In genomic region chr12:65835256-65835655, GRCh38 we compare ENCODE assay signal across 15 cellular contexts. TPM values are rescaled to one million over a fixed set of nuclear protein-coding genes. Genes with fewer than 3 reads are reported as not detected.
"Had no signal": no experiment of that assay in that cellular context is flagged by ENCODE, and none has a peak within 500 bp of the region (broad histone marks: within the 10 kb centered on the region; RNA-seq: fewer than 3 reads in every experiment).

No MANE protein-coding gene starts in this region.

- H3K27me3 Mint-ChIP-seq: stimulated activated naive B cell treated with anti-CD40 and anti-IgM and Interleukin-4, amounts not matched to agents 10 μg/mL and 1 μg/mL and 100 μg/mL, for 72 hours had no signal

- ATAC-seq: natural killer cell treated with Interleukin-12 subunit alpha and Interleukin-12 subunit beta and Interleukin-15 and Interleukin-18, amount 100 ng/mL, for 72 hours; stimulated activated naive B cell treated with anti-CD40 and anti-IgM and Interleukin-4, amounts not matched to agents 10 μg/mL and 1 μg/mL and 100 μg/mL, for 72 hours had no signal

- H3K27ac Mint-ChIP-seq: activated CD4-positive, alpha-beta T cell treated with anti-CD3 and anti-CD28 coated beads, Interleukin-2, amount 10 ng/mL, durations not matched to agents 24 days and 14 days; activated naive CD8-positive, alpha-beta T cell treated with anti-CD3 and anti-CD28 coated beads, Interleukin-2, amount 10 ng/mL, durations not matched to agents 7 days and 5 days; natural killer cell treated with Interleukin-12 subunit alpha and Interleukin-12 subunit beta and Interleukin-15 and Interleukin-18, amount 100 ng/mL, for 72 hours; stimulated activated naive B cell treated with anti-CD40 and anti-IgM and Interleukin-4, amounts not matched to agents 10 μg/mL and 1 μg/mL and 100 μg/mL, for 72 hours; T-helper 2 cell treated with Interferon-gamma antibody and Interleukin-4, amounts not matched to agents 5 μg/mL and 100 μg/mL, for 36 hours had no signal

- DNase-seq: activated CD4-positive, alpha-beta T cell treated with anti-CD3 and anti-CD28 coated beads, Interleukin-2, amount 10 ng/mL, durations not matched to agents 24 days and 14 days; activated CD4-positive, CD25-positive, alpha-beta regulatory T cell; activated naive CD8-positive, alpha-beta T cell treated with anti-CD3 and anti-CD28 coated beads, Interleukin-2, amount 10 ng/mL, durations not matched to agents 7 days and 5 days; anterior cingulate cortex; erythroblast; hippocampal formation; kidney; left ventricle myocardium inferior; ovary; stimulated activated CD4-positive, alpha-beta T cell treated with anti-CD3 and anti-CD28 coated beads, Interleukin-4, amount 100 ng/mL, for 1 hour; stimulated activated naive B cell treated with anti-CD40 and anti-IgM and Interleukin-4, amounts not matched to agents 10 μg/mL and 1 μg/mL and 100 μg/mL, for 72 hours had no signal

- H3K36me3 ChIP-seq: left ventricle myocardium inferior, ovary, tibial nerve, vagina had no signal

- H3K9me3 Mint-ChIP-seq: activated CD4-positive, alpha-beta T cell treated with anti-CD3 and anti-CD28 coated beads, Interleukin-2, amount 10 ng/mL, durations not matched to agents 24 days and 14 days; activated naive CD8-positive, alpha-beta T cell treated with anti-CD3 and anti-CD28 coated beads, Interleukin-2, amount 10 ng/mL, durations not matched to agents 7 days and 5 days; natural killer cell treated with Interleukin-12 subunit alpha and Interleukin-12 subunit beta and Interleukin-15 and Interleukin-18, amount 100 ng/mL, for 72 hours; stimulated activated naive B cell treated with anti-CD40 and anti-IgM and Interleukin-4, amounts not matched to agents 10 μg/mL and 1 μg/mL and 100 μg/mL, for 72 hours; T-helper 2 cell treated with Interferon-gamma antibody and Interleukin-4, amounts not matched to agents 5 μg/mL and 100 μg/mL, for 36 hours had no signal

- H3K4me1 ChIP-seq: left ventricle myocardium inferior, tibial nerve, vagina had no signal

- H3K9me3 ChIP-seq: left ventricle myocardium inferior, ovary, tibial nerve, vagina had no signal

- H3K36me3 Mint-ChIP-seq: activated naive CD8-positive, alpha-beta T cell treated with anti-CD3 and anti-CD28 coated beads, Interleukin-2, amount 10 ng/mL, durations not matched to agents 7 days and 5 days; natural killer cell treated with Interleukin-12 subunit alpha and Interleukin-12 subunit beta and Interleukin-15 and Interleukin-18, amount 100 ng/mL, for 72 hours; stimulated activated naive B cell treated with anti-CD40 and anti-IgM and Interleukin-4, amounts not matched to agents 10 μg/mL and 1 μg/mL and 100 μg/mL, for 72 hours had no signal

- H3K27ac ChIP-seq: left ventricle myocardium inferior, ovary, tibial nerve, vagina had no signal

- H3K4me3 ChIP-seq: left ventricle myocardium inferior, ovary, tibial nerve, vagina had no signal

- H3K4me1 Mint-ChIP-seq: activated CD4-positive, alpha-beta T cell treated with anti-CD3 and anti-CD28 coated beads, Interleukin-2, amount 10 ng/mL, durations not matched to agents 24 days and 14 days; activated naive CD8-positive, alpha-beta T cell treated with anti-CD3 and anti-CD28 coated beads, Interleukin-2, amount 10 ng/mL, durations not matched to agents 7 days and 5 days; stimulated activated naive B cell treated with anti-CD40 and anti-IgM and Interleukin-4, amounts not matched to agents 10 μg/mL and 1 μg/mL and 100 μg/mL, for 72 hours had no signal

- H3K27me3 ChIP-seq: ovary, vagina had no signal

- H3K4me3 Mint-ChIP-seq: activated CD4-positive, alpha-beta T cell treated with anti-CD3 and anti-CD28 coated beads, Interleukin-2, amount 10 ng/mL, durations not matched to agents 24 days and 14 days; activated naive CD8-positive, alpha-beta T cell treated with anti-CD3 and anti-CD28 coated beads, Interleukin-2, amount 10 ng/mL, durations not matched to agents 7 days and 5 days; natural killer cell treated with Interleukin-12 subunit alpha and Interleukin-12 subunit beta and Interleukin-15 and Interleukin-18, amount 100 ng/mL, for 72 hours; stimulated activated naive B cell treated with anti-CD40 and anti-IgM and Interleukin-4, amounts not matched to agents 10 μg/mL and 1 μg/mL and 100 μg/mL, for 72 hours; T-helper 2 cell treated with Interferon-gamma antibody and Interleukin-4, amounts not matched to agents 5 μg/mL and 100 μg/mL, for 36 hours had no signal

RNA-seq across cellular contexts. Expression of gene HMGA2, which starts 11.0 kb away (rescaled TPM):
- total RNA-seq: activated naive CD8-positive, alpha-beta T cell treated with anti-CD3 and anti-CD28 coated beads, Interleukin-2, amount 10 ng/mL, durations not matched to agents 7 days and 5 days; left ventricle myocardium inferior; natural killer cell treated with Interleukin-12 subunit alpha and Interleukin-12 subunit beta and Interleukin-15 and Interleukin-18, amount 100 ng/mL, for 72 hours had no signal
